Comparison of ENCODE assay signal across 8 cellular contexts in genomic region chr9:112112941-112113399, GRCh38.
DNase-seq lines count a peak whose midpoint lies in the region; ATAC-seq and TF ChIP-seq lines count a peak whose summit lies in the region.

No MANE protein-coding gene starts in this region.

- peaks cover 24% of the 10 kb centered on the region for H3K4me1 Mint-ChIP-seq in nephron progenitor cell

- no peak overlapping the region for H3K4me3 Mint-ChIP-seq in nephron progenitor cell

- no peak overlapping the region for H3K4me3 ChIP-seq in brain microvascular endothelial cell (ENCODE audit: low read depth, low read length)

- peak; percentile 22 for DNase-seq in activated T-cell treated with anti-CD3 and anti-CD28 coated beads, Interleukin-2, amount 50 U/mL, for 1 hour
- DNase-seq in activated T-cell treated with anti-CD3 and anti-CD28 coated beads for 4 hours (no peak), NCI-H510A treated with DMSO at 0.1 percent for 48 hours (lab: John Stamatoyannopoulos, UW) (peak; percentile 17), brain microvascular endothelial cell (peak; percentile 64), nephron progenitor cell (no peak), NCI-H187 treated with DMSO at 0.1 percent for 48 hours (lab: John Stamatoyannopoulos, UW) (no peak), omental fat pad (ENCODE audit: low spot score) (no peak)

- in situ Hi-C loops in brain microvascular endothelial cell (cut with HindIII; ENCODE audit: low pct_ligation_motif_present, low sequenced_read_pairs) = loop anchor here (25.0 kb wide), 1 partner anchor 249 kb away; no protein-coding TSS in a partner anchor

- H3K27ac ChIP-seq in brain microvascular endothelial cell = peak overlapping the region; percentile 78

- no peaks in the 10 kb centered on the region for H3K9me3 Mint-ChIP-seq in nephron progenitor cell

- peaks cover 17% of the 10 kb centered on the region for H3K36me3 Mint-ChIP-seq in nephron progenitor cell (ENCODE audit: low read depth)

- ATAC-seq in HG03196 (IDR thresholded peaks at IDR 0.05; ENCODE audit: unreplicated experiment) (no peak), omental fat pad (ENCODE audit: low FRiP score) (no peak)

- TF ChIP-seq CTCF in brain microvascular endothelial cell (IDR thresholded peaks at IDR 0.05; ENCODE audit: low read depth, low read length, missing control alignments) (peak; percentile 57), nephron progenitor cell (IDR thresholded peaks at IDR 0.05) (peak; percentile 8), omental fat pad (IDR thresholded peaks at IDR 0.05) (no peak)

- H3K27me3 Mint-ChIP-seq in nephron progenitor cell (ENCODE audit: low read depth, poor library complexity) = no peaks in the 10 kb centered on the region

- H3K27me3 ChIP-seq in brain microvascular endothelial cell (replicated peaks) = no peaks in the 10 kb centered on the region

- no peak overlapping the region for H3K27ac Mint-ChIP-seq in nephron progenitor cell

- peaks cover 2% of the 10 kb centered on the region for H3K36me3 ChIP-seq in brain microvascular endothelial cell (replicated peaks)

Comparison
In these comparisons a context has a peak if more than half of its experiments do, and no peak if none do; other contexts are left out.
1. DNase-seq: peak in activated T-cell treated with anti-CD3 and anti-CD28 coated beads, Interleukin-2, amount 50 U/mL, for 1 hour (single experiment), NCI-H510A treated with DMSO at 0.1 percent for 48 hours (single experiment) and brain microvascular endothelial cell (single experiment); none in activated T-cell treated with anti-CD3 and anti-CD28 coated beads for 4 hours (single experiment), nephron progenitor cell (single experiment), NCI-H187 treated with DMSO at 0.1 percent for 48 hours (single experiment) and omental fat pad (single experiment).
2. CTCF ChIP-seq: peak in brain microvascular endothelial cell (single experiment) and nephron progenitor cell (single experiment); none in omental fat pad (0 of 3).